Comparison of ENCODE assay signal across 1 cellular context in the genomic region with DNA sequence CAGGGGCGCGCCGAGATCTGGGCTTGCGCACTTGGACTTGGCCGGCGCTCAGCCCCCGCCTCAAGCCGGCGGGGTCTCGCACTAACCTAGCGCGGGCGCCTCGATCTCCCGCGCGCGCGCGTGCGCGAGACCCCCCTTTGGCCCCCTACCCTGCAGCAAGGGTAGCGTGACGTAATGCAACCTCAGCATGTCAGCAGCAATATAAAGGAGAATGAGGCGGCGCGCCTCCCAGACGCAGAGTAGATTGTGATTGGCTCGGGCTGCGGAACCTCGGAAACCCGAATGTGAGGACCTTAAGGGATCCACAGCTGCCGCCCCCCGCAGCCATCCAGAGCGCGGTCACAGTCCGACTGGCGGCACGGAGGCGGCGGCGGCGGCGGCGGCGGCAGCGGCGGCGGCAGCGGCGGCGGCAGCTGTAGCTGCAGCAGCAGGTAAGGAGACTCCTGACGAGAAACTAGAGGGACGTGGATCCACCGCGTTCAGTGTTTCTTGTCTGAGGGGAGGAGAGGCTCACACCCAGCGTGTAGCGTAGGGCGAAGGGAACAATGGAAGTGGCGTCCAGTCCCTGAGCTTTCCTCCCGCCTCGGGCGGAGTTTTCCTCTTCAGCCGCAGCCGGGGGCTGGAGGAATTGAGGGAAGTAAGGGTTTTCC.
TF ChIP-seq lines count a peak whose summit lies in the region.

A gene with protein sequence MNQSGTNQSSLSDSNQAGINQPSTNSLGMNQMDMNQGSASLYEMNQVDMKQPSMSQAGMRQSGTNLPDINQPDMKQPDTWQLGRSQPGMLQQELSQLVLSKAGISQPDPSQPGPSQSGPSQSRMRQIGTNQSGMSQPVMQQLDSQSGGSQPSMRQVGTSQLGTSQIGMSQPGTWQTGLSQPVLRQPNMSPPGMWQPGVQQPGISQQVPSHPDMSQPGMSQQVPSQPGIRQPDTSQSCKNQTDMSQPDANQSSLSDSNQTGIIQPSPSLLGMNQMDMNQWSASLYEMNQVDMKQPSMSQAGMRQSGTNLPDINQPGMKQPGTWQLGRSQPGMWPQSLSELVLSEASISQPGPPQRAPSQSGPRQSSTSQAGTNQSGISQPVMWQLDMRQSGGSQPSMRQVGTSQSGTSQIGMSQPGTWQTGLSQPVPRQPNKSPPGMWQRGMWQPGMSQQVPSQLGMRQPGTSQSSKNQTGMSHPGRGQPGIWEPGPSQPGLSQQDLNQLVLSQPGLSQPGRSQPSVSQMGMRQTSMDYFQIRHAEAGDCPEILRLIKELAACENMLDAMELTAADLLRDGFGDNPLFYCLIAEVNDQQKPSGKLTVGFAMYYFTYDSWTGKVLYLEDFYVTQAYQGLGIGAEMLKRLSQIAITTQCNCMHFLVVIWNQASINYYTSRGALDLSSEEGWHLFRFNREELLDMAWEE (minus strand): TSS at position 19 of the 650 bp plus-strand sequence. CDS start 134,811 bp downstream, outside the sequence.
A gene (plus strand): TSS at position 231 of the 650 bp plus-strand sequence. CDS start 3,582 bp downstream, outside the sequence.

TF ChIP-seq in IMR-90, 13 proteins besides CTCF, POLR2A, EP300 and RAD21:
- TF ChIP-seq MAFK (IDR thresholded peaks at IDR 0.05; ENCODE audit: low read depth, low read length) (peak; percentile 18; the same call in 1 of the 2 replicates), CEBPB (IDR thresholded peaks at IDR 0.05; ENCODE audit: low read depth, low read length) (no peak)
TF ChIP-seq in IMR-90: peak in this region for 1.
